10 cellular contexts compared by ENCODE assay signal in genomic region chr14:24959791-24960331, GRCh38.
DNase-seq lines count a peak whose midpoint lies in the region; FAIRE-seq and TF ChIP-seq lines count a peak whose summit lies in the region.
"Had no signal": no experiment of that assay in that cellular context is flagged by ENCODE, and none has a peak within 500 bp of the region (broad histone marks: within the 10 kb centered on the region; RNA-seq: fewer than 3 reads in every experiment).

No MANE protein-coding gene starts in this region.

- H3K9me3 ChIP-seq in liver (ENCODE audit: control insufficient read depth in 4 of 4, low read length in 3 of 4), result no peaks in the 10 kb centered on the region

- H3K36me3 ChIP-seq in KMS-11 (ENCODE audit: insufficient read depth) (no peaks in the 10 kb centered on the region), liver (ENCODE audit: control insufficient read depth in 4 of 4, insufficient read depth in 3 of 4, low read depth in 1 of 4, low read length in 3 of 4) (no peaks in the 10 kb centered on the region), mesendoderm (ENCODE audit: control insufficient read depth, insufficient read depth, low read length) (no peaks in the 10 kb centered on the region)

- H3K4me3 ChIP-seq in KMS-11 (IDR thresholded peaks at IDR 0.05; ENCODE audit: insufficient read depth, low read depth, low read length) (no peak overlapping the region), liver (ENCODE audit: low read depth in 1 of 3, low read length in 3 of 3) (no peak overlapping the region), mesendoderm (ENCODE audit: low read length) (no peak overlapping the region), coronary artery (no peak overlapping the region)

- H3K27me3 ChIP-seq in KMS-11 (ENCODE audit: insufficient read depth, low read depth) (no peaks in the 10 kb centered on the region), liver (ENCODE audit: control insufficient read depth in 4 of 4, insufficient read depth in 4 of 4, low read length in 3 of 4) (no peaks in the 10 kb centered on the region), mesendoderm (ENCODE audit: insufficient read depth, low read length, poor library complexity) (no peaks in the 10 kb centered on the region)

- no peak overlapping the region; the same call in 1 of the 2 replicates for H3K27ac ChIP-seq in KMS-11
- H3K27ac ChIP-seq in liver (ENCODE audit: low read depth in 1 of 2, low read length in 2 of 2), result no peak overlapping the region
- H3K27ac ChIP-seq in mesendoderm (ENCODE audit: low read depth, low read length), result no peak overlapping the region
- peak overlapping the region in 1 of 2 donors; percentile 43 for H3K27ac ChIP-seq in coronary artery

- H4K20me1 ChIP-seq in KMS-11 (ENCODE audit: insufficient read depth), result no peaks in the 10 kb centered on the region

- no peak overlapping the region for H3K4ac ChIP-seq in mesendoderm (ENCODE audit: low read depth, low read length)

- H2BK15ac ChIP-seq in mesendoderm (replicated peaks; ENCODE audit: low read depth), result no peak overlapping the region

- H3K9ac ChIP-seq in KMS-11 (no peak overlapping the region; the same call in 1 of the 2 replicates), liver (ENCODE audit: low read depth in 1 of 2, low read length in 2 of 2) (no peak overlapping the region), mesendoderm (ENCODE audit: low read length) (no peak overlapping the region)

- TF ChIP-seq RAD21 in liver (IDR thresholded peaks at IDR 0.05), result no peak

- no peak overlapping the region for H4K8ac ChIP-seq in mesendoderm (ENCODE audit: low read depth, low read length)

- TF ChIP-seq CTCF in KMS-11 (conservative IDR thresholded peaks at IDR 0.05; ENCODE audit: low read depth, low read length), result no peak
- TF ChIP-seq CTCF in liver (IDR thresholded peaks at IDR 0.05; ENCODE audit: low read depth, low read length, missing input control), result no peak
- TF ChIP-seq CTCF in coronary artery (IDR thresholded peaks at IDR 0.05), result no peak

- FAIRE-seq in GM18507 (lab: Jason Lieb, UNC), result peak; percentile 62

- DNase-seq in GM18507 (ENCODE audit: extremely low spot score, insufficient read length, low read depth) (no peak), HCEC 1CT (peak; percentile 29), mesendoderm (no peak), coronary artery (ENCODE audit: low spot score) (no peak), NCI-H526 treated with DMSO at 0.1 percent for 48 hours (lab: John Stamatoyannopoulos, UW) (no peak)
- no peak for DNase-seq in activated effector memory CD4-positive, alpha-beta T cell treated with Interleukin-2 at 50 U/mL for 16 hours
- DNase-seq: activated B cell treated with CpG ODN at 0.5 μM for 24 hours, hippocampal formation had no signal

- H3K79me2 ChIP-seq in KMS-11 (ENCODE audit: insufficient read depth, low read depth), result no peaks in the 10 kb centered on the region
- H3K79me2 ChIP-seq in mesendoderm (ENCODE audit: control insufficient read depth, insufficient read depth, low read length), result no peaks in the 10 kb centered on the region

- H3K56ac ChIP-seq in mesendoderm (ENCODE audit: low read length), result no peak overlapping the region

- 15% methylated on average over 1 of the region's 1 CpG for WGBS in liver
- no CpG with 5 or more reads among the region's 1 CpG for WGBS in mesendoderm (ENCODE audit: extremely low coverage, insufficient coverage, low lambda C conversion rate)

- no peak overlapping the region for H2BK5ac ChIP-seq in mesendoderm (ENCODE audit: low read length)

- H3K23ac ChIP-seq in mesendoderm (ENCODE audit: low read length), result no peak overlapping the region

- peak overlapping the region; percentile 41; the same call in 1 of the 2 replicates for H3K4me2 ChIP-seq in KMS-11
- H3K4me2 ChIP-seq in mesendoderm (ENCODE audit: low read length), result no peak overlapping the region

- H3K4me1 ChIP-seq in KMS-11 (ENCODE audit: low read depth, poor library complexity, severe bottlenecking) (peaks cover 12% of the 10 kb centered on the region), liver (ENCODE audit: control insufficient read depth in 4 of 4, insufficient read depth in 4 of 4, low read length in 3 of 4) (peaks cover 0 to 8% (median 1%) of the 10 kb centered on the region in 4 donors), mesendoderm (ENCODE audit: control insufficient read depth, low read depth, low read length) (no peaks in the 10 kb centered on the region)

- no peak overlapping the region for H4K5ac ChIP-seq in mesendoderm (ENCODE audit: low read length)

- H2AK5ac ChIP-seq in mesendoderm (ENCODE audit: low read length), result no peak overlapping the region

- H2BK120ac ChIP-seq in mesendoderm (ENCODE audit: low read depth, low read length), result no peak overlapping the region

- H3K18ac ChIP-seq in mesendoderm (ENCODE audit: low read length), result no peak overlapping the region

- H3K79me1 ChIP-seq in mesendoderm (ENCODE audit: low read length), result no peaks in the 10 kb centered on the region

- no peak overlapping the region; the same call in 1 of the 2 replicates for H2AFZ ChIP-seq in KMS-11 (ENCODE audit: low read depth)

TF ChIP-seq in liver, 16 proteins besides CTCF, POLR2A, EP300 and RAD21:
- peak; percentile 38 to 58 for TF ChIP-seq HNF4A (conservative IDR thresholded peaks at IDR 0.05)
- TF ChIP-seq NR2F2 (IDR thresholded peaks at IDR 0.05), result peak; percentile 73
- no peak for TF ChIP-seq MAX (IDR thresholded peaks at IDR 0.05)
- no peak for TF ChIP-seq JUND (IDR thresholded peaks at IDR 0.05)
- no peak for TF ChIP-seq ZBTB33 (IDR thresholded peaks at IDR 0.05)
- TF ChIP-seq TAF1 (conservative IDR thresholded peaks at IDR 0.05), result no peak
- no peak for TF ChIP-seq YY1 (IDR thresholded peaks at IDR 0.05)
- no peak for TF ChIP-seq GABPA (IDR thresholded peaks at IDR 0.05 in 1 of 2, conservative IDR thresholded peaks at IDR 0.05 in 1 of 2)
- TF ChIP-seq REST (IDR thresholded peaks at IDR 0.05), result no peak
- TF ChIP-seq SP1 (IDR thresholded peaks at IDR 0.05), result peak; percentile 25
- TF ChIP-seq ATF3 (IDR thresholded peaks at IDR 0.05), result no peak
- TF ChIP-seq FOXA2 (IDR thresholded peaks at IDR 0.05), result no peak
- peak; percentile 31 to 32 for TF ChIP-seq RXRA (IDR thresholded peaks at IDR 0.05)
- TF ChIP-seq FOXA1 (IDR thresholded peaks at IDR 0.05), result no peak
- no peak for TF ChIP-seq EGR1 (IDR thresholded peaks at IDR 0.05; ENCODE audit: low read depth in 2 of 2)
- no peak for TF ChIP-seq HNF4G (IDR thresholded peaks at IDR 0.05)
